Comparison of ENCODE assay signal across 8 cellular contexts in genomic region chr16:5097470-5098220, GRCh38. TPM values are rescaled to one million over a fixed set of nuclear protein-coding genes. Genes with fewer than 3 reads are reported as not detected.
DNase-seq lines count a peak whose midpoint lies in the region; ATAC-seq and TF ChIP-seq lines count a peak whose summit lies in the region.
"Not testable (repeated sequence)": the region's sequence is repeated elsewhere in the genome, so short reads cannot be mapped to it uniquely, and the experiment has no call there.

Gene EEF2KMT (minus strand): TSS chr16:5097795. CDS start chr16:5097739, 56 bp downstream.

- not testable (repeated sequence) for H3K36me3 ChIP-seq in BLaER1 treated with 17β-estradiol and CSF1 and Interleukin-3, amounts not matched to agents 10 nM and 100 nM; duodenal mucosa (ENCODE audit: control insufficient read depth in 1 of 2, insufficient read depth in 2 of 2, low read length in 2 of 2); right lobe of liver

- peak; percentile 44 for TF ChIP-seq POLR2A in right lobe of liver (IDR thresholded peaks at IDR 0.05)

- DNase-seq in NCI-H774 (lab: John Stamatoyannopoulos, UW) (peak; percentile 97), right lobe of liver (peak; percentile 99 to 100 (median 100))
- DNase-seq in activated CD4-positive, alpha-beta T cell treated with anti-CD3 and anti-CD28 coated beads, Interleukin-2, amount 50 U/mL, for 4 hours: peak; percentile 84 to 86
- peak; percentile 88 for DNase-seq in stimulated activated CD4-positive, alpha-beta T cell treated with anti-CD3 and anti-CD28 coated beads, Interleukin-4, amount 100 ng/mL, for 1 hour

- H3K27ac ChIP-seq in BLaER1 treated with 17β-estradiol and CSF1 and Interleukin-3, amounts not matched to agents 10 nM and 100 nM: peak within 1 kb of the TSS; percentile 54 to 87 (median 84); a peak in 21 of 22 replicates
- H3K27ac ChIP-seq in duodenal mucosa (ENCODE audit: low read depth, low read length): peak within 1 kb of the TSS; percentile 75
- peak within 1 kb of the TSS; percentile 33 to 53 (median 36) for H3K27ac ChIP-seq in right lobe of liver

- peak within 1 kb of the TSS; percentile 79 to 92 (median 87) for H3K9ac ChIP-seq in BLaER1 treated with 17β-estradiol and CSF1 and Interleukin-3, amounts not matched to agents 10 nM and 100 nM
- H3K9ac ChIP-seq in duodenal mucosa (ENCODE audit: low read depth in 1 of 2, low read length in 2 of 2): peak within 1 kb of the TSS; percentile 39 to 79

- H3K4me2 ChIP-seq in BLaER1 treated with 17β-estradiol and CSF1 and Interleukin-3, amounts not matched to agents 10 nM and 100 nM: peak within 1 kb of the TSS; percentile 84 to 94 (median 89)

- TF ChIP-seq CTCF in right lobe of liver (IDR thresholded peaks at IDR 0.05): peak in 1 of 4 donors; percentile 6

- H3K9me3 ChIP-seq in BLaER1 treated with 17β-estradiol and CSF1 and Interleukin-3, amounts not matched to agents 10 nM and 100 nM (replicated peaks in 1 of 11); duodenal mucosa (ENCODE audit: control insufficient read depth in 1 of 2, low read length in 2 of 2); right lobe of liver: not testable (repeated sequence)

- under 1% methylated on average over 16 of the region's 67 CpGs for WGBS in right lobe of liver (ENCODE audit: insufficient coverage, low coverage, low lambda C conversion rate, missing lambda C conversion rate)

- H3K4me3 ChIP-seq in BLaER1 treated with 17β-estradiol and CSF1 and Interleukin-3, amounts not matched to agents 10 nM and 100 nM: peak within 1 kb of the TSS; percentile 72 to 87 (median 80)
- peak within 1 kb of the TSS; percentile 56 to 75 for H3K4me3 ChIP-seq in duodenal mucosa (ENCODE audit: low read depth in 1 of 2, low read length in 2 of 2)
- peak within 1 kb of the TSS; percentile 71 to 89 (median 79) for H3K4me3 ChIP-seq in right lobe of liver

- H4K20me1 ChIP-seq in BLaER1 treated with 17β-estradiol and CSF1 and Interleukin-3, amounts not matched to agents 10 nM and 100 nM: not testable (repeated sequence)

- ATAC-seq in GM19438 (IDR thresholded peaks at IDR 0.05; ENCODE audit: low read depth, unreplicated experiment) (peak; percentile 97), HG03571 (IDR thresholded peaks at IDR 0.05; ENCODE audit: unreplicated experiment) (peak; percentile 95), right lobe of liver (peak; percentile 100)

- H3K27me3 ChIP-seq in BLaER1 treated with 17β-estradiol and CSF1 and Interleukin-3, amounts not matched to agents 10 nM and 100 nM; duodenal mucosa (ENCODE audit: control insufficient read depth in 1 of 2, insufficient read depth in 2 of 2, low read length in 2 of 2); right lobe of liver: not testable (repeated sequence)

- intact Hi-C loops in right lobe of liver (cut with DNase I): not testable (repeated sequence)

- peaks cover 7 to 20% (median 9%) of the 10 kb centered on the region in 10 experiments; a peak in 15 of 20 replicates for H3K4me1 ChIP-seq in BLaER1 treated with 17β-estradiol and CSF1 and Interleukin-3, amounts not matched to agents 10 nM and 100 nM
- not testable (repeated sequence) for H3K4me1 ChIP-seq in duodenal mucosa (ENCODE audit: control insufficient read depth in 1 of 2, insufficient read depth in 2 of 2, low read length in 2 of 2); right lobe of liver

RNA-seq across cellular contexts. Expression of gene EEF2KMT, which starts in this region (rescaled TPM):
- 10 to 100 TPM in 1 of 6 experiments, 1 to 10 TPM in 5; 6.0 to 10.8 (median 7.4) TPM for total RNA-seq in right lobe of liver

Comparison
In these comparisons a context has a peak if more than half of its experiments do, and no peak if none do; other contexts are left out.
1. Peak in every context shown above with its lines: DNase-seq, ATAC-seq, H3K4me3 ChIP-seq and H3K27ac ChIP-seq.